In the genomic region with DNA sequence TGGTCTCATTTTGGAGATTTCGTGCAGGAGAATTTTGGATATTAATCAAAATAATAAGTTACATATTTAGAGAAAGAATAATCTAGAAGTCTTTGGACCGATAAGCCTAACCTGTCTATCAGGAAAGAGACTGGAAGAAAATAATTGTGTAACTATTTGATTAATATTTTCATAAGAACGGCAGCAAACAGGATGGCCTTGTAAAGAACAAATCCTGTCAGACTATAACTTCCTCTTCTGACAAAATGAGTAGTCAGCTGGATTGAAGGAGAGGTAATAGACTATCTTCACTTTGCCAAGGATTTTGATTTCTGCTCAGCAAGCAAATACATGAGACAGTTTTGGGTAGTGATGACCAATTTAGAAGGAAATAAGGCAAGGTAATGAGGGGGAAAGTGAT, we compare ENCODE assay signal across 30 cellular contexts. TPM values are rescaled to one million over a fixed set of nuclear protein-coding genes. Genes with fewer than 3 reads are reported as not detected.
"Had no signal": no experiment of that assay in that cellular context is flagged by ENCODE, and none has a peak within 500 bp of the region (broad histone marks: within the 10 kb centered on the region; RNA-seq: fewer than 3 reads in every experiment).

No MANE protein-coding gene starts in this region.

- H3K27me3 ChIP-seq: colonic mucosa, esophagus squamous epithelium, heart right ventricle, left lung had no signal

- H3K4me3 ChIP-seq: colonic mucosa, esophagus squamous epithelium, gastrocnemius medialis, heart right ventricle, left lung, lower lobe of right lung had no signal

- ATAC-seq: effector memory CD8-positive, alpha-beta T cell; esophagus mucosa; gastrocnemius medialis; left lung; left ventricle myocardium superior; lower lobe of right lung had no signal

- H3K27ac ChIP-seq: colonic mucosa, epithelial cell of prostate, esophagus squamous epithelium, gastrocnemius medialis, left lung, lower lobe of right lung had no signal

- H3K4me1 ChIP-seq: colonic mucosa, gastrocnemius medialis, left lung had no signal

- DNase-seq: colonic mucosa; cortex of kidney; effector CD8-positive, alpha-beta T cell; effector memory CD8-positive, alpha-beta T cell; endodermal cell; erythroblast; esophagus squamous epithelium; foreskin fibroblast; foreskin melanocyte; gastrocnemius medialis; glutamatergic neuron; head of caudate nucleus; heart right ventricle; hippocampal formation; left cardiac atrium; left lung; left ventricle myocardium superior; lower lobe of right lung; mesendoderm; midbrain had no signal

- H3K9me3 ChIP-seq: colonic mucosa, gastrocnemius medialis, lower lobe of right lung had no signal

- H3K36me3 ChIP-seq: colonic mucosa, esophagus squamous epithelium, gastrocnemius medialis, heart right ventricle, left lung, lower lobe of right lung had no signal

RNA-seq across cellular contexts. Expression of gene RYR2, which starts 12.7 kb away (rescaled TPM):
- total RNA-seq: glomerular endothelial cell, kidney epithelial cell had no signal

RNA-seq across cellular contexts. Expression of gene MT1HL1, which starts 25.0 kb away (rescaled TPM):
- total RNA-seq: colonic mucosa, dermis microvascular lymphatic vessel endothelial cell, endodermal cell, esophagus mucosa, esophagus squamous epithelium, gastrocnemius medialis, glomerular endothelial cell, heart right ventricle, kidney epithelial cell, left cardiac atrium, left lung, left ventricle myocardium superior, lower leg skin, lower lobe of right lung, lung microvascular endothelial cell, mononuclear cell, mucosa of gallbladder had no signal
- polyA plus RNA-seq: heart right ventricle, keratinocyte had no signal
